Comparison of ENCODE assay signal across 6 cellular contexts in genomic region chr18:6479699-6480098, GRCh38.
"Had no signal": no experiment of that assay in that cellular context is flagged by ENCODE, and none has a peak within 500 bp of the region (broad histone marks: within the 10 kb centered on the region; RNA-seq: fewer than 3 reads in every experiment).

No MANE protein-coding gene starts in this region.

- FAIRE-seq: HTR-8/SVneo had no signal

- DNase-seq: Karpas-422, KBM-7, KG1 had no signal

- H3K9ac ChIP-seq: KMS-11 had no signal

- H3K27ac ChIP-seq: HL-60, KMS-11 had no signal

- H3K4me2 ChIP-seq: KMS-11 had no signal
